23 cellular contexts compared by ENCODE assay signal in the genomic region with DNA sequence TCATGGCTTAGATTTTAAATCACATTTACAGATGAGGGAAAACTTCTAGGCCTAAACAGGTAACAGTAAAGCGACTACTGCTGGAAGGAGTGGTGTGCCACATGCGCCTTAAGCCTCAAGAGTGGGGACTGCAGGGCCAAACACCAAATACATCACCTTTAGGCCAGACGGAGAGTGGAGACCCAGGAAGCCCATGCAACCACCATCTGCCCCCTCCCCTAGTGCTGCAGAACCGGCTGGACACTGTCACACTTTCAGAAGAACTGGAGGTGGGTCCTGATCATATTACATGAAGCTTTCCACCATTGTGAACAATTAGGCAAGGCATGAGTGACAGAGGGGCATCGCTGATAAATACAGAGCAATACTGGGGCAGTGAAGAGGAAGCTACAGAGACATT. TPM values are rescaled to one million over a fixed set of nuclear protein-coding genes. Genes with fewer than 3 reads are reported as not detected.
DNase-seq lines count a peak whose midpoint lies in the region; ATAC-seq, FAIRE-seq and TF ChIP-seq lines count a peak whose summit lies in the region.
"Had no signal": no experiment of that assay in that cellular context is flagged by ENCODE, and none has a peak within 500 bp of the region (broad histone marks: within the 10 kb centered on the region; RNA-seq: fewer than 3 reads in every experiment).

No MANE protein-coding gene starts in this region.

- no peak overlapping the region for H3K18ac ChIP-seq in IMR-90 (ENCODE audit: low read depth, low read length)

- no peak overlapping the region for H3K56ac ChIP-seq in IMR-90 (ENCODE audit: extremely low read depth, insufficient read depth, low read length)

- no peak for TF ChIP-seq POLR2A in IMR-90 (IDR thresholded peaks at IDR 0.05; ENCODE audit: low read depth, low read length)

- H3K4me1 ChIP-seq in IMR-90 (ENCODE audit: control insufficient read depth, insufficient read depth, low read length) (no peaks in the 10 kb centered on the region), kidney (ENCODE audit: control insufficient read depth in 1 of 2, insufficient read depth in 1 of 2, low read depth in 1 of 2, low read length in 2 of 2) (no peaks in the 10 kb centered on the region), upper lobe of right lung (no peaks in the 10 kb centered on the region)

- no peak overlapping the region for H3K23ac ChIP-seq in IMR-90 (ENCODE audit: low read depth, low read length)

- H3K4me3 ChIP-seq in IMR-90 (ENCODE audit: insufficient read depth, low read depth, low read length) (no peak overlapping the region), kidney (ENCODE audit: low read length in 2 of 2) (no peak overlapping the region), upper lobe of right lung (no peak overlapping the region)
- H3K4me3 ChIP-seq: BLaER1, MG63 had no signal

- no peak overlapping the region for H3K9ac ChIP-seq in IMR-90 (ENCODE audit: low read depth, low read length)
- H3K9ac ChIP-seq in kidney (ENCODE audit: low read length in 2 of 2): no peak overlapping the region
- H3K9ac ChIP-seq: BLaER1 had no signal

- no peak overlapping the region for H2BK120ac ChIP-seq in IMR-90 (ENCODE audit: low read depth, low read length)

- H3K9me3 ChIP-seq in IMR-90 (ENCODE audit: control insufficient read depth, insufficient read depth, low read length) (no peaks in the 10 kb centered on the region), kidney (ENCODE audit: control insufficient read depth in 1 of 2, low read length in 2 of 2) (no peaks in the 10 kb centered on the region), upper lobe of right lung (no peaks in the 10 kb centered on the region)
- H3K9me3 ChIP-seq: MG63 had no signal

- no peak overlapping the region for H4K91ac ChIP-seq in IMR-90 (ENCODE audit: insufficient read depth, low read depth, low read length)

- H3K79me1 ChIP-seq in IMR-90 (ENCODE audit: low read depth in 1 of 2, low read length in 2 of 2): peaks cover 0 to 4% of the 10 kb centered on the region in 2 experiments; a peak in 1 of 4 replicates

- H4K8ac ChIP-seq in IMR-90 (ENCODE audit: low read depth in 2 of 2, low read length in 2 of 2): no peak overlapping the region

- dilution Hi-C loops in IMR-90 (cut with HindIII; ENCODE audit: low sequenced_read_pairs, unreplicated experiment): no loop called here

- no peak for FAIRE-seq in kidney (lab: Jason Lieb, UNC)
- FAIRE-seq: G401.6, GM19239 had no signal

- no peak overlapping the region for H2AK5ac ChIP-seq in IMR-90 (ENCODE audit: low read depth, low read length)

- H3K36me3 ChIP-seq in IMR-90 (ENCODE audit: control insufficient read depth, insufficient read depth, low read length) (peaks cover 49% of the 10 kb centered on the region), kidney (ENCODE audit: control insufficient read depth in 1 of 2, insufficient read depth in 2 of 2, low read length in 2 of 2) (peaks cover 43 to 58% of the 10 kb centered on the region in 2 donors), upper lobe of right lung (peaks cover 72% of the 10 kb centered on the region)

- POLR2A ChIA-PET in IMR-90 (lab: Charles Lee; ENCODE audit: unreplicated experiment): no interaction called here

- WGBS in IMR-90 (ENCODE audit: extremely low coverage in 2 of 2, insufficient read length in 1 of 2), 2 experiments: no CpG with 5 or more reads among the region's 5 CpGs

- TF ChIP-seq RAD21 in IMR-90 (IDR thresholded peaks at IDR 0.05; ENCODE audit: low read length): no peak

- H3K27ac ChIP-seq in IMR-90 (ENCODE audit: insufficient read depth, low read length) (no peak overlapping the region), VCaP (peak overlapping the region; percentile 26; the same call in 1 of the 2 replicates), kidney (ENCODE audit: low read depth in 2 of 2, low read length in 2 of 2) (no peak overlapping the region), upper lobe of right lung (no peak overlapping the region)
- H3K27ac ChIP-seq: BLaER1, RWPE1 had no signal

- TSS peak; percentile 93 for BruUV-seq in IMR-90 (replicated peaks; lab: Mats Ljungman, UMichigan)

- no peak overlapping the region for H2AFZ ChIP-seq in IMR-90 (replicated peaks; ENCODE audit: low read length, poor library complexity)

- H2AK9ac ChIP-seq in IMR-90 (replicated peaks; ENCODE audit: low read depth, low read length, poor library complexity): no peak overlapping the region

- no peak overlapping the region for H3K4me2 ChIP-seq in IMR-90 (ENCODE audit: low read depth, low read length)
- H3K4me2 ChIP-seq: BLaER1 had no signal

- no peak overlapping the region for H2BK15ac ChIP-seq in IMR-90 (ENCODE audit: low read depth, low read length)

- no peaks in the 10 kb centered on the region for H3K9me1 ChIP-seq in IMR-90 (ENCODE audit: insufficient read depth, low read length)

- in situ Hi-C loops in IMR-90 (cut with MboI; ENCODE audit: low sequenced_read_pairs): no loop called here

- no peak overlapping the region for H3K4ac ChIP-seq in IMR-90 (ENCODE audit: low read depth, low read length)

- intact Hi-C loops in IMR-90 (cut with micrococcal nuclease) (no loop called here), kidney (cut with DNase I) (no loop called here), upper lobe of right lung (cut with DNase I) (no loop called here), Right ventricle myocardium inferior (cut with DNase I) (no loop called here)

- DNase-seq in IMR-90 (no peak), kidney (peak; percentile 21), upper lobe of right lung (peak; percentile 23), Right ventricle myocardium inferior (ENCODE audit: missing footprints) (no peak)
- DNase-seq in stimulated activated CD4-positive, alpha-beta T cell treated with anti-CD3 and anti-CD28 coated beads, Interleukin-2, amount 100 ng/mL, for 48 hours: no peak
- DNase-seq: ACHN; CD4-positive, alpha-beta T cell; DMS153; GOT3; Kasumi-1; MG63; NCI-H1417; NCI-H1694 treated with DMSO at 0.1 percent for 48 hours; NCI-H2081 treated with DMSO at 0.1 percent for 48 hours; NCI-H2171 treated with DMSO at 0.1 percent for 48 hours; NCI-H526 had no signal

- no peak for TF ChIP-seq CTCF in IMR-90 (conservative IDR thresholded peaks at IDR 0.05; ENCODE audit: low read depth, low read length)
- no peak for TF ChIP-seq CTCF in VCaP (conservative IDR thresholded peaks at IDR 0.05)
- no peak for TF ChIP-seq CTCF in kidney (IDR thresholded peaks at IDR 0.05; ENCODE audit: borderline replicate concordance, extremely low read depth, insufficient read depth)
- TF ChIP-seq CTCF in upper lobe of right lung (IDR thresholded peaks at IDR 0.05): no peak

- no peak overlapping the region for H4K5ac ChIP-seq in IMR-90 (ENCODE audit: low read depth, low read length)

- H2BK5ac ChIP-seq in IMR-90 (ENCODE audit: low read depth, low read length, poor library complexity, severe bottlenecking): no peak overlapping the region

- CTCF ChIA-PET in IMR-90 (lab: Yijun Ruan, JAX): no interaction called here

- H2BK20ac ChIP-seq in IMR-90 (ENCODE audit: low read depth, low read length): no peak overlapping the region

- no peaks in the 10 kb centered on the region for H4K20me1 ChIP-seq in IMR-90 (ENCODE audit: insufficient read depth, low read length)
- H4K20me1 ChIP-seq: BLaER1 had no signal

- H3K27me3 ChIP-seq in IMR-90 (ENCODE audit: control insufficient read depth, insufficient read depth, low read length) (no peaks in the 10 kb centered on the region), upper lobe of right lung (no peaks in the 10 kb centered on the region)
- H3K27me3 ChIP-seq: BLaER1, MG63 had no signal

- H3K14ac ChIP-seq in IMR-90 (replicated peaks; ENCODE audit: low read depth, low read length): no peak overlapping the region

- ATAC-seq in IMR-90 (ENCODE audit: low read depth) (no peak), upper lobe of right lung (no peak), Right ventricle myocardium inferior (no peak), HG02678 (IDR thresholded peaks at IDR 0.05; ENCODE audit: unreplicated experiment) (no peak)
- ATAC-seq: HCT116 had no signal

TF ChIP-seq in IMR-90, 13 proteins besides CTCF, POLR2A, EP300 and RAD21 (continues in another document):
- TF ChIP-seq FOS (IDR thresholded peaks at IDR 0.05; ENCODE audit: low read depth, low read length) (no peak), MAFK (IDR thresholded peaks at IDR 0.05; ENCODE audit: low read depth, low read length) (no peak), CEBPB (IDR thresholded peaks at IDR 0.05; ENCODE audit: low read depth, low read length) (no peak), MAZ (IDR thresholded peaks at IDR 0.05; ENCODE audit: borderline replicate concordance, low read depth, low read length) (no peak)
- TF ChIP-seq, protein P1, sequence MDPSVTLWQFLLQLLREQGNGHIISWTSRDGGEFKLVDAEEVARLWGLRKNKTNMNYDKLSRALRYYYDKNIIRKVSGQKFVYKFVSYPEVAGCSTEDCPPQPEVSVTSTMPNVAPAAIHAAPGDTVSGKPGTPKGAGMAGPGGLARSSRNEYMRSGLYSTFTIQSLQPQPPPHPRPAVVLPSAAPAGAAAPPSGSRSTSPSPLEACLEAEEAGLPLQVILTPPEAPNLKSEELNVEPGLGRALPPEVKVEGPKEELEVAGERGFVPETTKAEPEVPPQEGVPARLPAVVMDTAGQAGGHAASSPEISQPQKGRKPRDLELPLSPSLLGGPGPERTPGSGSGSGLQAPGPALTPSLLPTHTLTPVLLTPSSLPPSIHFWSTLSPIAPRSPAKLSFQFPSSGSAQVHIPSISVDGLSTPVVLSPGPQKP (IDR thresholded peaks at IDR 0.05; ENCODE audit: borderline replicate concordance, low read depth, low read length): no peak

RNA-seq across cellular contexts. Expression of gene SLC25A18, which starts 28.9 kb away (rescaled TPM):
- total RNA-seq in IMR-90 (2012; rRNA removed): under 0.01 TPM in 1 of 2 replicates, not detected in the other
- 0.05 TPM in 1 of 2 replicates, not detected in the other for polyA plus RNA-seq in IMR-90 (2012; rRNA removed)
- 0.03 TPM in 1 of 2 replicates, not detected in the other for polyA plus RNA-seq in IMR-90 (2012; cell fraction: cytosol; rRNA removed)
- 0.07 and 0.14 TPM in 2 replicates for polyA plus RNA-seq in IMR-90 (2012; cell fraction: nucleus; rRNA removed; ENCODE audit: low replicate concordance)
- 0.41 TPM for total RNA-seq in kidney
- polyA plus RNA-seq in kidney (ENCODE audit: insufficient read depth, low read depth, low replicate concordance): 1.1 TPM
- 1.2 TPM for total RNA-seq in upper lobe of right lung
- total RNA-seq in Right ventricle myocardium inferior: 2.1 TPM
- total RNA-seq: CD4-positive, alpha-beta T cell had no signal

RNA-seq across cellular contexts. Expression of gene ATP6V1E1, which starts 36.3 kb away (rescaled TPM):
- total RNA-seq in IMR-90 (2012; rRNA removed): 144 and 151 TPM in 2 replicates
- 123 and 148 TPM in 2 replicates for polyA plus RNA-seq in IMR-90 (2012; rRNA removed)
- 46.0 and 80.4 TPM in 2 replicates for polyA plus RNA-seq in IMR-90 (2012; cell fraction: cytosol; rRNA removed)
- polyA plus RNA-seq in IMR-90 (2012; cell fraction: nucleus; rRNA removed; ENCODE audit: low replicate concordance): 14.4 and 72.5 TPM in 2 replicates
- 138 TPM for total RNA-seq in kidney
- polyA plus RNA-seq in kidney (ENCODE audit: insufficient read depth, low read depth, low replicate concordance): 443 TPM
- total RNA-seq in upper lobe of right lung: 133 TPM
- total RNA-seq in Right ventricle myocardium inferior: 200 TPM

RNA-seq across cellular contexts. Expression of gene BCL2L13, which starts 46.4 kb away (rescaled TPM):
- total RNA-seq in IMR-90 (2012; rRNA removed): 77.5 and 86.7 TPM in 2 replicates
- polyA plus RNA-seq in IMR-90 (2012; rRNA removed): 39.6 and 42.6 TPM in 2 replicates
- 29.4 and 36.3 TPM in 2 replicates for polyA plus RNA-seq in IMR-90 (2012; cell fraction: cytosol; rRNA removed)
- 15.2 and 32.7 TPM in 2 replicates for polyA plus RNA-seq in IMR-90 (2012; cell fraction: nucleus; rRNA removed; ENCODE audit: low replicate concordance)
- 50.5 TPM for total RNA-seq in kidney
- polyA plus RNA-seq in kidney (ENCODE audit: insufficient read depth, low read depth, low replicate concordance): 43.8 TPM
- total RNA-seq in upper lobe of right lung: 40.8 TPM
- 95.9 TPM for total RNA-seq in Right ventricle myocardium inferior

Comparison
In these comparisons a context has a peak if more than half of its experiments do, and no peak if none do; other contexts are left out.
1. DNase-seq: peak in kidney (single experiment) and upper lobe of right lung (single experiment); none in IMR-90 (single experiment), Right ventricle myocardium inferior (single experiment) and stimulated activated CD4-positive, alpha-beta T cell treated with anti-CD3 and anti-CD28 coated beads, Interleukin-2, amount 100 ng/mL, for 48 hours (0 of 2).